In the genomic region with DNA sequence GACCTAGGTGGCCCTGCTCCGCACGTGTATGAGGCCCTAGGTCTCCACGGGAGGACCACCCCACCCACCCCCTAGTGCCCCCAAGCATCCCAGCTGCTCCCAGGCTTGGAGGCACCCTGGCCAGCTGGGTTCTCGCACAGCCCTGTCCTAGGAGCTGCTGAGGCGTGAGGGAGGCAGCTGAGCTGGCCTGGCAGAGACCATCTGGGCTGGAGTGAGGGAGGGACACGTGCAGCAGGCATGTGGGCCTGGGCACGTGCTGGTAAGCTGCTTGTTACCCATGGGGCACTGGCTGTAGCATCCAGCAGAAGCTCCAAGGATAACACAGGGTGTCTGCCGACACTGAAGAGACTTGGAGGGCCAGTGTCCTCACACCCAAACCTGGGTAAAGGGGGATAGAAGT, we compare ENCODE assay signal across 22 cellular contexts.
"Had no signal": no experiment of that assay in that cellular context is flagged by ENCODE, and none has a peak within 500 bp of the region (broad histone marks: within the 10 kb centered on the region; RNA-seq: fewer than 3 reads in every experiment).

No MANE protein-coding gene starts in this region.

- H3K4me1 Mint-ChIP-seq: activated CD4-positive, alpha-beta T cell treated with anti-CD3 and anti-CD28 coated beads, Interleukin-2, amount 10 ng/mL, durations not matched to agents 7 days and 5 days; activated CD8-positive, alpha-beta memory T cell treated with anti-CD3 and anti-CD28 coated beads, Interleukin-2, amount 10 ng/mL, durations not matched to agents 7 days and 5 days; activated naive CD4-positive, alpha-beta T cell treated with anti-CD3 and anti-CD28 coated beads, Interleukin-2, amount 50 U/mL, for 24 hours; naive thymus-derived CD8-positive, alpha-beta T cell; T-helper 17 cell had no signal

- H3K36me3 Mint-ChIP-seq: activated CD8-positive, alpha-beta memory T cell treated with anti-CD3 and anti-CD28 coated beads, Interleukin-2, amount 10 ng/mL, durations not matched to agents 7 days and 5 days; naive thymus-derived CD8-positive, alpha-beta T cell had no signal

- H3K4me3 Mint-ChIP-seq: activated CD4-positive, alpha-beta T cell treated with anti-CD3 and anti-CD28 coated beads, Interleukin-2, amount 10 ng/mL, durations not matched to agents 7 days and 5 days; activated CD8-positive, alpha-beta memory T cell treated with anti-CD3 and anti-CD28 coated beads, Interleukin-2, amount 10 ng/mL, durations not matched to agents 7 days and 5 days; activated CD8-positive, alpha-beta T cell treated with anti-CD3 and anti-CD28 coated beads for 36 hours; activated naive CD4-positive, alpha-beta T cell treated with anti-CD3 and anti-CD28 coated beads, Interleukin-2, amount 50 U/mL, for 24 hours; effector memory CD8-positive, alpha-beta T cell; neural progenitor cell; T-helper 17 cell had no signal

- H3K36me3 ChIP-seq: heart right ventricle, neural progenitor cell, WERI-Rb-1 had no signal

- H3K27me3 Mint-ChIP-seq: activated CD4-positive, alpha-beta T cell treated with anti-CD3 and anti-CD28 coated beads, Interleukin-2, amount 10 ng/mL, durations not matched to agents 7 days and 5 days; activated CD8-positive, alpha-beta memory T cell treated with anti-CD3 and anti-CD28 coated beads, Interleukin-2, amount 10 ng/mL, durations not matched to agents 7 days and 5 days; activated CD8-positive, alpha-beta T cell treated with anti-CD3 and anti-CD28 coated beads for 36 hours; activated naive CD4-positive, alpha-beta T cell treated with anti-CD3 and anti-CD28 coated beads, Interleukin-2, amount 50 U/mL, for 24 hours; brain; effector memory CD8-positive, alpha-beta T cell; naive thymus-derived CD8-positive, alpha-beta T cell; progenitor cell of endocrine pancreas; T-helper 17 cell had no signal

- H3K27ac Mint-ChIP-seq: activated CD4-positive, alpha-beta T cell treated with anti-CD3 and anti-CD28 coated beads, Interleukin-2, amount 10 ng/mL, durations not matched to agents 7 days and 5 days; activated CD8-positive, alpha-beta memory T cell treated with anti-CD3 and anti-CD28 coated beads, Interleukin-2, amount 10 ng/mL, durations not matched to agents 7 days and 5 days; activated CD8-positive, alpha-beta T cell treated with anti-CD3 and anti-CD28 coated beads for 36 hours; activated naive CD4-positive, alpha-beta T cell treated with anti-CD3 and anti-CD28 coated beads, Interleukin-2, amount 50 U/mL, for 24 hours; effector memory CD8-positive, alpha-beta T cell; progenitor cell of endocrine pancreas had no signal

- H3K27ac ChIP-seq: neural progenitor cell, tibial nerve, WERI-Rb-1 had no signal

- H3K4me3 ChIP-seq: heart right ventricle, lung, neural progenitor cell, tibial nerve had no signal

- H3K27me3 ChIP-seq: heart right ventricle, neural progenitor cell, tibial nerve had no signal

- H3K9me3 Mint-ChIP-seq: activated CD4-positive, alpha-beta T cell treated with anti-CD3 and anti-CD28 coated beads, Interleukin-2, amount 10 ng/mL, durations not matched to agents 7 days and 5 days; activated CD8-positive, alpha-beta T cell treated with anti-CD3 and anti-CD28 coated beads for 36 hours; activated naive CD4-positive, alpha-beta T cell treated with anti-CD3 and anti-CD28 coated beads, Interleukin-2, amount 50 U/mL, for 24 hours; brain; effector memory CD8-positive, alpha-beta T cell; naive thymus-derived CD8-positive, alpha-beta T cell; neural progenitor cell had no signal

- DNase-seq: activated CD4-positive, alpha-beta T cell treated with anti-CD3 and anti-CD28 coated beads, Interleukin-2, amount 10 ng/mL, durations not matched to agents 7 days and 5 days; activated CD4-positive, CD25-positive, alpha-beta regulatory T cell treated with anti-CD3 and anti-CD28 coated beads, Interleukin-2, amount 50 U/mL, for 72 hours; activated CD8-positive, alpha-beta memory T cell treated with anti-CD3 and anti-CD28 coated beads, Interleukin-2, amount 10 ng/mL, durations not matched to agents 7 days and 5 days; activated CD8-positive, alpha-beta T cell treated with anti-CD3 and anti-CD28 coated beads for 36 hours; activated gamma-delta T cell treated with Interleukin-2 at 50 U/mL for 16 hours; aorta; central memory CD4-positive, alpha-beta T cell; effector memory CD8-positive, alpha-beta T cell; islet precursor cell; naive thymus-derived CD8-positive, alpha-beta T cell; stimulated activated CD4-positive, alpha-beta T cell treated with anti-CD3 and anti-CD28 coated beads, Interleukin-12 subunit alpha, Interleukin-12 subunit beta, amount 100 ng/mL, for 4 hours; stimulated activated CD4-positive, alpha-beta T cell treated with anti-CD3 and anti-CD28 coated beads, Interleukin-4, amount 100 ng/mL, for 4 hours; stimulated activated naive CD8-positive, alpha-beta T cell treated with anti-CD3 and anti-CD28 coated beads, Interleukin-15, Interleukin-2, amounts not matched to agents 100 U/mL and 50 U/mL, for 24 hours; T-helper 17 cell; WERI-Rb-1 had no signal

- ATAC-seq: activated CD8-positive, alpha-beta memory T cell treated with anti-CD3 and anti-CD28 coated beads, Interleukin-2, amount 10 ng/mL, durations not matched to agents 7 days and 5 days; activated CD8-positive, alpha-beta T cell treated with anti-CD3 and anti-CD28 coated beads for 36 hours; effector memory CD8-positive, alpha-beta T cell; naive thymus-derived CD8-positive, alpha-beta T cell; stimulated activated naive CD8-positive, alpha-beta T cell treated with anti-CD3 and anti-CD28 coated beads, Interleukin-15, Interleukin-2, amounts not matched to agents 100 U/mL and 50 U/mL, for 24 hours; T-helper 17 cell had no signal

- H3K9me3 ChIP-seq: heart right ventricle, tibial nerve had no signal
